In the genomic region with DNA sequence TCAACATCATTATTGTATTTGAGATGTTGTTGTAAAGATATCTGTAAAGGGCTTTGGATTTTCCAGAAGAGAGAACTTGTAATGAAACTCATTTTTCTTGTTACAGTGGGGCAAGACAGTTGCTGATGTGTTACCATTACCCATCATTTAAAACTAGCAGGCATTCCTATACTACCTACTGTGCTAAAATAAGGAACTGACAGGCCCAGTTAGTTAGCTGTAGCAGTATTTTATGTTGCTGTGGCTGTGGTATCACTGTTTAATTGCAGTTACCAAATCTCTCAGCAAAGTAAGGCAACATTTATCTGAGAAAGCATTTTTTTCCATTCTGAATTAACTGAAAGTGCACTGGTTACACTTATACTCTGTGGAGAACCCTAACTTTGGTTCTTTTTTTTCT, we compare ENCODE assay signal across 18 cellular contexts.
"Had no signal": no experiment of that assay in that cellular context is flagged by ENCODE, and none has a peak within 500 bp of the region (broad histone marks: within the 10 kb centered on the region; RNA-seq: fewer than 3 reads in every experiment).

No MANE protein-coding gene starts in this region.

- H3K4me3 ChIP-seq: gastroesophageal sphincter, heart right ventricle, lung, right lobe of liver, transverse colon, vagina had no signal

- H3K27ac ChIP-seq: gastroesophageal sphincter, right lobe of liver, transverse colon, vagina, VCaP had no signal

- H3K27ac Mint-ChIP-seq: activated CD4-positive, alpha-beta memory T cell treated with anti-CD3 and anti-CD28 coated beads for 36 hours; activated CD8-positive, alpha-beta memory T cell treated with anti-CD3 and anti-CD28 coated beads, Interleukin-2, amount 10 ng/mL, durations not matched to agents 7 days and 5 days; activated naive CD4-positive, alpha-beta T cell treated with anti-CD3 and anti-CD28 coated beads, Interleukin-2, amount 50 U/mL, for 72 hours; progenitor cell of endocrine pancreas had no signal

- H3K9me3 ChIP-seq: gastroesophageal sphincter, heart right ventricle, right lobe of liver, transverse colon, vagina had no signal

- H3K36me3 ChIP-seq: gastroesophageal sphincter, heart right ventricle, right lobe of liver, transverse colon, vagina had no signal

- FAIRE-seq: colon, endometrium had no signal

- ATAC-seq: activated CD8-positive, alpha-beta memory T cell treated with anti-CD3 and anti-CD28 coated beads, Interleukin-2, amount 10 ng/mL, durations not matched to agents 7 days and 5 days; activated naive CD4-positive, alpha-beta T cell treated with anti-CD3 and anti-CD28 coated beads, Interleukin-2, amount 50 U/mL, for 72 hours; gastroesophageal sphincter; right lobe of liver; stimulated activated naive CD8-positive, alpha-beta T cell treated with anti-CD3 and anti-CD28 coated beads, Interleukin-15, Interleukin-2, amounts not matched to agents 100 U/mL and 50 U/mL, for 24 hours had no signal

- H3K27me3 ChIP-seq: gastroesophageal sphincter, heart right ventricle, right lobe of liver, transverse colon, vagina had no signal

- H3K4me1 ChIP-seq: transverse colon had no signal

- H3K27me3 Mint-ChIP-seq: activated CD4-positive, alpha-beta memory T cell treated with anti-CD3 and anti-CD28 coated beads for 36 hours; activated CD8-positive, alpha-beta memory T cell treated with anti-CD3 and anti-CD28 coated beads, Interleukin-2, amount 10 ng/mL, durations not matched to agents 7 days and 5 days; progenitor cell of endocrine pancreas had no signal

- DNase-seq: activated CD4-positive, alpha-beta memory T cell treated with anti-CD3 and anti-CD28 coated beads for 36 hours; activated CD4-positive, alpha-beta T cell treated with anti-CD3 and anti-CD28 coated beads for 1 hour; activated CD8-positive, alpha-beta memory T cell treated with anti-CD3 and anti-CD28 coated beads, Interleukin-2, amount 10 ng/mL, durations not matched to agents 7 days and 5 days; activated effector memory CD4-positive, alpha-beta T cell treated with anti-CD3 and anti-CD28 coated beads, Interleukin-2, amount 50 U/mL, for 16 hours; activated T-cell treated with anti-CD3 and anti-CD28 coated beads, Interleukin-2, amount 50 U/mL, for 1 hour; heart right ventricle; right lobe of liver; stimulated activated naive CD8-positive, alpha-beta T cell treated with anti-CD3 and anti-CD28 coated beads, Interleukin-15, Interleukin-2, amounts not matched to agents 100 U/mL and 50 U/mL, for 24 hours; transverse colon had no signal

- H3K4me3 Mint-ChIP-seq: activated CD4-positive, alpha-beta memory T cell treated with anti-CD3 and anti-CD28 coated beads for 36 hours; activated CD8-positive, alpha-beta memory T cell treated with anti-CD3 and anti-CD28 coated beads, Interleukin-2, amount 10 ng/mL, durations not matched to agents 7 days and 5 days; mesothelial cell of epicardium had no signal

- H3K36me3 Mint-ChIP-seq: activated CD4-positive, alpha-beta memory T cell treated with anti-CD3 and anti-CD28 coated beads for 36 hours had no signal
